In genomic region chr10:8044908-8045727, GRCh38 we compare ENCODE assay signal across 8 cellular contexts. TPM values are rescaled to one million over a fixed set of nuclear protein-coding genes. Genes with fewer than 3 reads are reported as not detected.
DNase-seq lines count a peak whose midpoint lies in the region; ATAC-seq and TF ChIP-seq lines count a peak whose summit lies in the region.

No MANE protein-coding gene starts in this region.

- H4K91ac ChIP-seq in IMR-90 (ENCODE audit: insufficient read depth, low read depth, low read length) = no peak overlapping the region

- CTCF ChIA-PET in CD8-positive, alpha-beta T cell (lab: Charles Lee) = no interaction called here
- CTCF ChIA-PET in IMR-90 (lab: Yijun Ruan, JAX) = interaction anchor here (0.6 kb wide), 1 partner anchor 12 kb away, joined by 4 read pairs; no protein-coding TSS in a partner anchor

- no peaks in the 10 kb centered on the region for H3K79me1 ChIP-seq in IMR-90 (ENCODE audit: low read depth in 1 of 2, low read length in 2 of 2)

- peaks cover 90% of the 10 kb centered on the region for H3K27me3 Mint-ChIP-seq in CD8-positive, alpha-beta T cell (ENCODE audit: low read depth)
- peaks cover 88% of the 10 kb centered on the region for H3K27me3 Mint-ChIP-seq in neural progenitor cell (ENCODE audit: insufficient read depth, low read depth)

- no peak overlapping the region for H2AK9ac ChIP-seq in IMR-90 (replicated peaks; ENCODE audit: low read depth, low read length, poor library complexity)

- no peaks in the 10 kb centered on the region for H4K20me1 ChIP-seq in IMR-90 (ENCODE audit: insufficient read depth, low read length)
- H4K20me1 ChIP-seq in neural progenitor cell (ENCODE audit: low read depth) = peaks cover 98% of the 10 kb centered on the region

- no peak for TF ChIP-seq RAD21 in IMR-90 (IDR thresholded peaks at IDR 0.05; ENCODE audit: low read length)

- H3K4ac ChIP-seq in IMR-90 (ENCODE audit: low read depth, low read length) = no peak overlapping the region

- POLR2A ChIA-PET in CD8-positive, alpha-beta T cell (lab: Charles Lee) = interaction anchor here (0.7 kb wide), 1 partner anchor 257 kb away, joined by 3 read pairs; the partner anchor contains the start of genes ATP5F1C and KIN
- POLR2A ChIA-PET in IMR-90 (lab: Charles Lee; ENCODE audit: unreplicated experiment) = no interaction called here

- no peak overlapping the region for H2AK5ac ChIP-seq in IMR-90 (ENCODE audit: low read depth, low read length)

- H3K79me2 ChIP-seq in neural progenitor cell (ENCODE audit: low read depth) = no peaks in the 10 kb centered on the region

- no peak for TF ChIP-seq POLR2A in IMR-90 (IDR thresholded peaks at IDR 0.05; ENCODE audit: low read depth, low read length)
- TF ChIP-seq POLR2A in Peyer's patch (IDR thresholded peaks at IDR 0.05) = no peak

- peak overlapping the region; percentile 55 for H3K4me2 ChIP-seq in IMR-90 (ENCODE audit: low read depth, low read length)
- H3K4me2 ChIP-seq in neural progenitor cell = peak overlapping the region; percentile 76

- H4K8ac ChIP-seq in IMR-90 (ENCODE audit: low read depth in 2 of 2, low read length in 2 of 2) = no peak overlapping the region

- no peak overlapping the region for H2BK5ac ChIP-seq in IMR-90 (ENCODE audit: low read depth, low read length, poor library complexity, severe bottlenecking)

- H3K9me1 ChIP-seq in IMR-90 (ENCODE audit: insufficient read depth, low read length) = no peaks in the 10 kb centered on the region

- no peak overlapping the region for H3K56ac ChIP-seq in IMR-90 (ENCODE audit: extremely low read depth, insufficient read depth, low read length)

- no peak for TF ChIP-seq CTCF in CD8-positive, alpha-beta T cell (IDR thresholded peaks at IDR 0.05)
- TF ChIP-seq CTCF in IMR-90 (conservative IDR thresholded peaks at IDR 0.05; ENCODE audit: low read depth, low read length) (no peak), dorsolateral prefrontal cortex (IDR thresholded peaks at IDR 0.05 in 54 of 56, conservative IDR thresholded peaks at IDR 0.05 in 2 of 56; ENCODE audit: low read depth in 1 of 56, partially characterized antibody in 56 of 56) (no peak), neural progenitor cell (IDR thresholded peaks at IDR 0.05) (no peak), Peyer's patch (IDR thresholded peaks at IDR 0.05) (no peak)

- no peak overlapping the region for H3K18ac ChIP-seq in IMR-90 (ENCODE audit: low read depth, low read length)

- peaks cover 65% of the 10 kb centered on the region for H3K4me1 ChIP-seq in CD8-positive, alpha-beta T cell (ENCODE audit: insufficient read depth, low read length)
- H3K4me1 ChIP-seq in IMR-90 (ENCODE audit: control insufficient read depth, insufficient read depth, low read length) (0 out of 2 replicates have a peak, but pooled peaks cover 1% of the 10 kb centered on the region), neural progenitor cell (peaks cover 42% of the 10 kb centered on the region), Peyer's patch (peaks cover 5 to 38% (median 11%) of the 10 kb centered on the region in 4 donors)

- BruUV-seq in IMR-90 (replicated peaks; lab: Mats Ljungman, UMichigan) = no TSS peak

- no peak overlapping the region for H3K14ac ChIP-seq in IMR-90 (replicated peaks; ENCODE audit: low read depth, low read length)

- H2BK15ac ChIP-seq in IMR-90 (ENCODE audit: low read depth, low read length) = no peak overlapping the region

- peak overlapping the region; percentile 17 for H2AFZ ChIP-seq in IMR-90 (replicated peaks; ENCODE audit: low read length, poor library complexity)
- H2AFZ ChIP-seq in neural progenitor cell (replicated peaks) = no peak overlapping the region

- no peak overlapping the region for H3K27ac ChIP-seq in CD8-positive, alpha-beta T cell (ENCODE audit: low read depth, low read length)
- H3K27ac ChIP-seq in IMR-90 (ENCODE audit: insufficient read depth, low read length) (no peak overlapping the region), dorsolateral prefrontal cortex (no peak overlapping the region), neural progenitor cell (no peak overlapping the region), Peyer's patch (no peak overlapping the region)

- H3K27ac Mint-ChIP-seq in CD8-positive, alpha-beta T cell = no peak overlapping the region
- no peak overlapping the region for H3K27ac Mint-ChIP-seq in neural progenitor cell

- H3K36me3 ChIP-seq in CD8-positive, alpha-beta T cell (ENCODE audit: insufficient read depth, low read length) = no peaks in the 10 kb centered on the region
- no peaks in the 10 kb centered on the region for H3K36me3 ChIP-seq in IMR-90 (ENCODE audit: control insufficient read depth, insufficient read depth, low read length)
- no peaks in the 10 kb centered on the region for H3K36me3 ChIP-seq in neural progenitor cell
- H3K36me3 ChIP-seq in Peyer's patch = no peaks in the 10 kb centered on the region

- in situ Hi-C loops in IMR-90 (cut with MboI; ENCODE audit: low sequenced_read_pairs) = no loop called here

- peak overlapping the region; percentile 58 for H3K4me3 Mint-ChIP-seq in CD8-positive, alpha-beta T cell
- H3K4me3 Mint-ChIP-seq in neural progenitor cell = peak overlapping the region; percentile 79

- H3K4me1 Mint-ChIP-seq in CD8-positive, alpha-beta T cell (ENCODE audit: low read depth) = peaks cover 64% of the 10 kb centered on the region
- peaks cover 35% of the 10 kb centered on the region for H3K4me1 Mint-ChIP-seq in neural progenitor cell

- H3F3A ChIP-seq in neural progenitor cell (ENCODE audit: low read depth) = peaks cover 56% of the 10 kb centered on the region

- no peak for ATAC-seq in CD8-positive, alpha-beta T cell
- ATAC-seq in IMR-90 (ENCODE audit: low read depth) = no peak
- ATAC-seq in HG03135 (IDR thresholded peaks at IDR 0.05; ENCODE audit: unreplicated experiment) = no peak
- ATAC-seq in GM21723 (IDR thresholded peaks at IDR 0.05; ENCODE audit: unreplicated experiment) = no peak

- no peak for DNase-seq in CD8-positive, alpha-beta T cell
- no peak for DNase-seq in IMR-90
- no peak for DNase-seq in dorsolateral prefrontal cortex
- peak; percentile 72 for DNase-seq in neural progenitor cell (ENCODE audit: low spot score)
- DNase-seq in NCI-H1048 (lab: John Stamatoyannopoulos, UW) = no peak
- no peak for DNase-seq in Peyer's patch

- intact Hi-C loops in CD8-positive, alpha-beta T cell (cut with DNase I, micrococcal nuclease) = loop anchor here in 1 of 2 experiments (1.0 kb wide), 1 partner anchor 7 kb away; no protein-coding TSS in a partner anchor
- intact Hi-C loops in IMR-90 (cut with micrococcal nuclease) = no loop called here
- intact Hi-C loops in dorsolateral prefrontal cortex (cut with DNase I) = no loop called here

- dilution Hi-C loops in IMR-90 (cut with HindIII; ENCODE audit: low sequenced_read_pairs, unreplicated experiment) = no loop called here

- 2% methylated on average over 6 of the region's 32 CpGs; no CpG with 5 or more reads in 1 of the 2 experiments for WGBS in IMR-90 (ENCODE audit: extremely low coverage in 2 of 2, insufficient read length in 1 of 2), 2 experiments

- H3K36me3 Mint-ChIP-seq in CD8-positive, alpha-beta T cell = no peaks in the 10 kb centered on the region
- H3K36me3 Mint-ChIP-seq in neural progenitor cell = no peaks in the 10 kb centered on the region

- H3K9me3 ChIP-seq in CD8-positive, alpha-beta T cell (ENCODE audit: low read length) = no peaks in the 10 kb centered on the region
- H3K9me3 ChIP-seq in IMR-90 (ENCODE audit: control insufficient read depth, insufficient read depth, low read length) (peaks cover 11% of the 10 kb centered on the region; the same call in 1 of the 2 replicates), neural progenitor cell (ENCODE audit: low read depth) (no peaks in the 10 kb centered on the region), Peyer's patch (no peaks in the 10 kb centered on the region)

- H4K5ac ChIP-seq in IMR-90 (ENCODE audit: low read depth, low read length) = no peak overlapping the region

- H3K9ac ChIP-seq in IMR-90 (ENCODE audit: low read depth, low read length) (no peak overlapping the region), neural progenitor cell (no peak overlapping the region)

- no peaks in the 10 kb centered on the region for H3K9me3 Mint-ChIP-seq in CD8-positive, alpha-beta T cell
- no peaks in the 10 kb centered on the region for H3K9me3 Mint-ChIP-seq in neural progenitor cell

- H3K23ac ChIP-seq in IMR-90 (ENCODE audit: low read depth, low read length) = 0 out of 2 replicates have a peak overlapping the region, but pooled peaks have one; percentile 28

- no peak overlapping the region for H3K4me3 ChIP-seq in CD8-positive, alpha-beta T cell (ENCODE audit: low read depth, low read length)
- H3K4me3 ChIP-seq in IMR-90 (ENCODE audit: insufficient read depth, low read depth, low read length) = peak overlapping the region; percentile 21
- peak overlapping the region in 40 of 59 donors; percentile 5 to 65 (median 33) for H3K4me3 ChIP-seq in dorsolateral prefrontal cortex
- peak overlapping the region; percentile 35 for H3K4me3 ChIP-seq in neural progenitor cell
- peak overlapping the region in 2 of 4 donors; percentile 19 to 37 for H3K4me3 ChIP-seq in Peyer's patch

- no peak overlapping the region for H2BK120ac ChIP-seq in IMR-90 (ENCODE audit: low read depth, low read length)

- H3K27me3 ChIP-seq in CD8-positive, alpha-beta T cell (ENCODE audit: insufficient read depth, low read length) = peaks cover 87% of the 10 kb centered on the region
- H3K27me3 ChIP-seq in IMR-90 (ENCODE audit: control insufficient read depth, insufficient read depth, low read length) (peaks cover 98% of the 10 kb centered on the region), dorsolateral prefrontal cortex (peaks cover 42 to 100% (median 98%) of the 10 kb centered on the region in 45 donors), neural progenitor cell (peaks cover 100% of the 10 kb centered on the region), Peyer's patch (peaks cover 3 to 95% of the 10 kb centered on the region in 2 donors)

- H2BK20ac ChIP-seq in IMR-90 (ENCODE audit: low read depth, low read length) = no peak overlapping the region

TF ChIP-seq in IMR-90, 13 proteins besides CTCF, POLR2A, EP300 and RAD21 (continues in another document):
- TF ChIP-seq RCOR1 (IDR thresholded peaks at IDR 0.05; ENCODE audit: insufficient replicate concordance, low read length) (no peak), NFE2L2 (IDR thresholded peaks at IDR 0.05; ENCODE audit: low read depth, low read length) (no peak)

RNA-seq across cellular contexts. Expression of gene GATA3, which starts 9.4 kb away (rescaled TPM):
- 10 to 100 TPM; 76.3 to 82.0 TPM for total RNA-seq in CD8-positive, alpha-beta T cell
- under 0.01 TPM in 1 of 2 replicates, not detected in the other for total RNA-seq in IMR-90 (2012; rRNA removed)
- 0.11 and 0.21 TPM in 2 replicates for polyA plus RNA-seq in IMR-90 (2012; rRNA removed)
- polyA plus RNA-seq in IMR-90 (2012; cell fraction: cytosol; rRNA removed) = 0.21 TPM in 2 replicates
- 0.29 and 0.33 TPM in 2 replicates for polyA plus RNA-seq in IMR-90 (2012; cell fraction: nucleus; rRNA removed; ENCODE audit: low replicate concordance)
- under 1 TPM in 8 of 120 experiments, not detected in 112; 0.17 to 0.72 (median 0.28) TPM for total RNA-seq in dorsolateral prefrontal cortex
- total RNA-seq in neural progenitor cell (ENCODE audit: low replicate concordance) = 0.09 TPM in 1 of 2 replicates, not detected in the other
- 1 to 10 TPM in 2 of 4 donors, under 1 TPM in 1, not detected in 1; 0.80 to 5.8 (median 1.4) TPM for total RNA-seq in Peyer's patch

Comparison
In these comparisons a context has a peak if more than half of its experiments do, and no peak if none do; other contexts are left out.
1. RNA of gene GATA3, which starts 9.4 kb away (total RNA-seq): 76.3 to 82.0 TPM in CD8-positive, alpha-beta T cell; 0.80 to 5.8 TPM in Peyer's patch, under 0.01 TPM in IMR-90, 0.17 to 0.72 TPM in dorsolateral prefrontal cortex and 0.09 TPM in neural progenitor cell; every median in the first group is over 10 times any median in the second.